Comparison of ENCODE assay signal across 19 cellular contexts in the genomic region with DNA sequence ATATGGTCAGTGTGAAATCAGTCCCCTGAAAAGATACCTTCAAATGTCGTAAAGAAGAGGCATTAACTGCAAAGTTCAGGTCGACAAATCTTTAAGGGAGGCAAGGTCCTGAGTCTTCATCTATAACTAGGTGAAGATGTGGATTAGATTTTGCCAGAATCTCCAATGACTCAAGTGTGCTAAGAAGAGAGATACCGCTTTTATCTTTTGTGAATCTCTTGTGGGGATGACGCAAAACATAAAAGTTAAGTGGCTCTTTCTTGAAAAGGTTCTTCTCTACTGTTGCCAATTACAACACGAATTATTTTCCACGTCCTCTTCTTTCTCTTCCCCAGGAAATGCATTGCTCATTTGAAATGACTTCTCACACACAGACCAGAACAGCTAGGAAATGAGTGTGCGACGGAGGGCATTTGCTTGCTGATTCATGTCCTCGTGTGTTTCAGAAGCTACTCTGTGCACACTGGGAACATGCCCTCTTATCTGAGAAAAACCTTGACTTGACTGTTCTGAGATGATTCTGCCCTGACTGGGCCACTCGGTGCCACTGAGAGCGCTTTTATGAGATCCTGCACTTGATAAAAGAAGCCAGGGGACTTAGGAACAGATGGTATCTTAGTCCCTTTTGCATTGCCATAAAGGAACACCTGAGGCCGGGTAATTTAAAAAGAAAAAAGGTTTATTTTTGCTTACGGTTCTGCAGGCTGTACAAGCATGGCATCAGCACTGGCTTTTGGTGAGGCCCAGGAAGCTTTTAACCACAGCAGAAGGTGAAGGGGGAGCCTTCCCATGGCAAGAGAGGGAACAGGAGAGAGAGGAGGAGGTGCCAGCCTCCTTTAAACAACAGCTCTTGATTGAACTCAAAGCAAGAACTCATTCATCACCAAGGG.
A peak's percentile ranks its signal among the peaks of the same experiment; 100 is the strongest.
DNase-seq lines count a peak whose midpoint lies in the region; ATAC-seq and TF ChIP-seq lines count a peak whose summit lies in the region.
"Had no signal": no experiment of that assay in that cellular context is flagged by ENCODE, and none has a peak within 500 bp of the region (broad histone marks: within the 10 kb centered on the region; RNA-seq: fewer than 3 reads in every experiment).

No MANE protein-coding gene starts in this region.

- H3K4me3 Mint-ChIP-seq in activated CD4-positive, alpha-beta T cell treated with anti-CD3 and anti-CD28 coated beads for 36 hours, result no peak overlapping the region
- no peak overlapping the region for H3K4me3 Mint-ChIP-seq in activated CD4-positive, alpha-beta T cell treated with anti-CD3 and anti-CD28 coated beads, Interleukin-2, amount 10 ng/mL, durations not matched to agents 24 days and 14 days
- H3K4me3 Mint-ChIP-seq: brain, WTC11 had no signal

- H3K36me3 ChIP-seq in PC-3 (ENCODE audit: low read depth, low read length), result no peaks in the 10 kb centered on the region
- H3K36me3 ChIP-seq: Peyer's patch had no signal

- H3K4me1 Mint-ChIP-seq in activated CD4-positive, alpha-beta T cell treated with anti-CD3 and anti-CD28 coated beads for 36 hours, result peaks cover 15% of the 10 kb centered on the region
- H3K4me1 Mint-ChIP-seq in activated CD4-positive, alpha-beta T cell treated with anti-CD3 and anti-CD28 coated beads, Interleukin-2, amount 10 ng/mL, durations not matched to agents 24 days and 14 days, result peaks cover 6% of the 10 kb centered on the region
- H3K4me1 Mint-ChIP-seq: WTC11 had no signal

- peak; percentile 96 for ATAC-seq in activated CD4-positive, alpha-beta T cell treated with anti-CD3 and anti-CD28 coated beads for 36 hours
- ATAC-seq in PC-3 (no peak), HG02970 (IDR thresholded peaks at IDR 0.05; ENCODE audit: low FRiP score, unreplicated experiment) (no peak)
- ATAC-seq: WTC11 had no signal

- BruUV-seq in PC-3 (replicated peaks; lab: Mats Ljungman, UMichigan), result no TSS peak

- H3K4me3 ChIP-seq in PC-3 (ENCODE audit: low read length), result no peak overlapping the region
- H3K4me3 ChIP-seq: Peyer's patch had no signal

- peak; percentile 53 for DNase-seq in activated CD4-positive, alpha-beta T cell treated with anti-CD3 and anti-CD28 coated beads for 36 hours
- no peak for DNase-seq in activated CD4-positive, alpha-beta T cell treated with anti-CD3 and anti-CD28 coated beads, Interleukin-2, amount 10 ng/mL, durations not matched to agents 24 days and 14 days
- peak; percentile 44 for DNase-seq in CD1c-positive myeloid dendritic cell (ENCODE audit: extremely low spot score)
- peak; percentile 2 for DNase-seq in PC-3
- peak; percentile 78 for DNase-seq in glomerular endothelial cell (ENCODE audit: extremely low read depth, low read depth, low spot score)
- DNase-seq in posterior vena cava (ENCODE audit: low spot score), result no peak
- no peak for DNase-seq in T-helper 9 cell
- DNase-seq: ACHN, Caco-2, Kasumi-1, kidney glomerular epithelial cell, NCI-H1930, NCI-H526 treated with DMSO at 0.1 percent for 48 hours, Peyer's patch, substantia nigra had no signal

- H3K36me3 Mint-ChIP-seq in activated CD4-positive, alpha-beta T cell treated with anti-CD3 and anti-CD28 coated beads for 36 hours (ENCODE audit: low read depth), result no peaks in the 10 kb centered on the region
- no peaks in the 10 kb centered on the region for H3K36me3 Mint-ChIP-seq in activated CD4-positive, alpha-beta T cell treated with anti-CD3 and anti-CD28 coated beads, Interleukin-2, amount 10 ng/mL, durations not matched to agents 24 days and 14 days (ENCODE audit: low read depth)
- H3K36me3 Mint-ChIP-seq: brain, WTC11 had no signal

- H3K27me3 Mint-ChIP-seq in activated CD4-positive, alpha-beta T cell treated with anti-CD3 and anti-CD28 coated beads for 36 hours, result peaks cover 7% of the 10 kb centered on the region
- peaks cover 7% of the 10 kb centered on the region for H3K27me3 Mint-ChIP-seq in activated CD4-positive, alpha-beta T cell treated with anti-CD3 and anti-CD28 coated beads, Interleukin-2, amount 10 ng/mL, durations not matched to agents 24 days and 14 days
- H3K27me3 Mint-ChIP-seq: brain had no signal

- H3K27ac Mint-ChIP-seq in activated CD4-positive, alpha-beta T cell treated with anti-CD3 and anti-CD28 coated beads for 36 hours, result peak overlapping the region; percentile 49
- no peak overlapping the region for H3K27ac Mint-ChIP-seq in activated CD4-positive, alpha-beta T cell treated with anti-CD3 and anti-CD28 coated beads, Interleukin-2, amount 10 ng/mL, durations not matched to agents 24 days and 14 days
- H3K27ac Mint-ChIP-seq: activated T-helper 2 cell treated with anti-CD3 and anti-CD28 coated beads, Interferon-gamma antibody, Interleukin-2, Interleukin-4, amounts not matched to agents 10 μg/mL and 5 μg/mL and 100 μg/mL, durations not matched to agents 14 hours and 24 hours and 36 hours; WTC11 had no signal

- peaks cover 22% of the 10 kb centered on the region for H3K27me3 ChIP-seq in PC-3 (ENCODE audit: low read length)
- H3K27me3 ChIP-seq: Peyer's patch had no signal

- TF ChIP-seq CTCF in PC-3 (conservative IDR thresholded peaks at IDR 0.05; ENCODE audit: low read depth, low read length), result no peak

- POLR2A ChIA-PET in activated CD4-positive, alpha-beta T cell treated with anti-CD3 and anti-CD28 coated beads for 36 hours (lab: Charles Lee), result interaction anchor here (1.0 kb wide), 1 partner anchor 52 kb away, joined by 3 read pairs; no protein-coding TSS in a partner anchor
- POLR2A ChIA-PET in PC-3 (lab: Charles Lee; ENCODE audit: unreplicated experiment), result no interaction called here

- no peak overlapping the region for H3K4me2 ChIP-seq in PC-3 (ENCODE audit: low read length)

- no peak overlapping the region for H3K27ac ChIP-seq in PC-3 (ENCODE audit: low read length)
- H3K27ac ChIP-seq: Peyer's patch had no signal

- no peaks in the 10 kb centered on the region for H3K9me2 ChIP-seq in PC-3 (replicated peaks; ENCODE audit: low read length)

- H3K9me3 ChIP-seq in PC-3 (ENCODE audit: low read length), result no peaks in the 10 kb centered on the region
- H3K9me3 ChIP-seq: Caco-2, Peyer's patch had no signal

- intact Hi-C loops in activated CD4-positive, alpha-beta T cell treated with anti-CD3 and anti-CD28 coated beads for 36 hours (cut with DNase I, micrococcal nuclease), result loop anchor here in 1 of 2 experiments (1.0 kb wide), 1 partner anchor 50 kb away; no protein-coding TSS in a partner anchor
- intact Hi-C loops in activated CD4-positive, alpha-beta T cell treated with anti-CD3 and anti-CD28 coated beads, Interleukin-2, amount 10 ng/mL, durations not matched to agents 24 days and 14 days (cut with micrococcal nuclease), result no loop called here
- intact Hi-C loops in PC-3 (cut with micrococcal nuclease), result no loop called here
- intact Hi-C loops in posterior vena cava (cut with DNase I), result no loop called here

- no peaks in the 10 kb centered on the region for H3K4me1 ChIP-seq in PC-3 (ENCODE audit: insufficient read depth, low read length)
- H3K4me1 ChIP-seq: Caco-2, Peyer's patch had no signal

- no peaks in the 10 kb centered on the region for H3K79me2 ChIP-seq in PC-3 (ENCODE audit: low read length)

- CTCF ChIA-PET in activated CD4-positive, alpha-beta T cell treated with anti-CD3 and anti-CD28 coated beads for 36 hours (lab: Charles Lee), result no interaction called here
- CTCF ChIA-PET in PC-3 (lab: Charles Lee), result no interaction called here

- no peak overlapping the region for H3K9ac ChIP-seq in PC-3 (ENCODE audit: low read length)

- no peaks in the 10 kb centered on the region for H3F3A ChIP-seq in PC-3 (ENCODE audit: low read length, unreplicated experiment)

- no peaks in the 10 kb centered on the region for H4K20me1 ChIP-seq in PC-3 (ENCODE audit: low read length)

- H3K9me3 Mint-ChIP-seq in activated CD4-positive, alpha-beta T cell treated with anti-CD3 and anti-CD28 coated beads for 36 hours (ENCODE audit: low read depth), result no peaks in the 10 kb centered on the region
- no peaks in the 10 kb centered on the region for H3K9me3 Mint-ChIP-seq in activated CD4-positive, alpha-beta T cell treated with anti-CD3 and anti-CD28 coated beads, Interleukin-2, amount 10 ng/mL, durations not matched to agents 24 days and 14 days
- H3K9me3 Mint-ChIP-seq: activated T-helper 2 cell treated with anti-CD3 and anti-CD28 coated beads, Interferon-gamma antibody, Interleukin-2, Interleukin-4, amounts not matched to agents 10 μg/mL and 5 μg/mL and 100 μg/mL, durations not matched to agents 14 hours and 24 hours and 36 hours; brain; WTC11 had no signal

- H2AFZ ChIP-seq in PC-3 (ENCODE audit: low read length), result no peak overlapping the region

Comparison
In these comparisons a context has a peak if more than half of its experiments do, and no peak if none do; other contexts are left out.
1. DNase-seq: peak in activated CD4-positive, alpha-beta T cell treated with anti-CD3 and anti-CD28 coated beads for 36 hours (single experiment), CD1c-positive myeloid dendritic cell (single experiment), PC-3 (single experiment) and glomerular endothelial cell (single experiment); none in activated CD4-positive, alpha-beta T cell treated with anti-CD3 and anti-CD28 coated beads, Interleukin-2, amount 10 ng/mL, durations not matched to agents 24 days and 14 days (single experiment), posterior vena cava (single experiment) and T-helper 9 cell (single experiment).